In the genomic region with DNA sequence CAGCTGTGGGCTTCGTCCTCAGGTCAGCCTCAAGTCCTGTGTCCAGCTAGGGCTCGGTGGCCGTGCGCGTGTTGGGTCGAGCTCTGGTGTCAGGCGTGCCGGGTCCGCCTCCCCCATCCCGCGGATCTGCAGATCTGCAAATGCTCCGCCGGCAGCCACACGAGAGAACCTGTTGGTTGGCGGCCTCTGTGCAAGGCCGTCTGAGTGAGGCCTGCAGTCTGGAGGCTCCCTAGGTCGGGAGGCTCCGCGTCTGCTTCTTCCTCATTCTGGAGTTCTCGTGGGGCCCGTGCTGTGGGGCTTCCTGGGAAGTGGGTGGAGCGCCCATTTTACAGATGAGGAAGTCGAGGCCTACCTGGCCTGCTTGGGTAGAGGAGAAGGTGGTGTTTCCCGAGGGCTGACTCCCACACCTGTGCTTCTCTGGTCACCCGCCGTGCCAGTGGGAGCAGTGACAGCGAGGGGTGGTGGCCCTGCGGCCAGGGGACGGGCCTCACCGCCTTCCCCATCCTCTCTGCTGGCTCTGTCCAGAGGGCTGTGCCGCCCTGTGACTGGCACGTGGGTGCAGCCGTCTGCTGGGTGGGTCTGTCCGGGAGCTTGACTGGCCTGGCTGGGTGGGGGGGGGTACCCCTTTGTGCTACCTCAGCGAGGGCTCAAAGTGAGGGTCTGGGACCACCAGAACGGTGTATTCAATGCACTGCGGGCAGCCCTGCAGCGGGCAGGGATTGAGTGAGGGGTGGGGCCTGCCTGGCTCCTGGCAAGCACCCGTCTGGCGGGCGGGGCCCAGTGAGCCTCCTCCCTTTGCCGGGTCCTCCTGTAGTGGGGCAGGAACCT, we compare ENCODE assay signal across 14 cellular contexts. TPM values are rescaled to one million over a fixed set of nuclear protein-coding genes. Genes with fewer than 3 reads are reported as not detected.
DNase-seq lines count a peak whose midpoint lies in the region; TF ChIP-seq lines count a peak whose summit lies in the region.
"Had no signal": no experiment of that assay in that cellular context is flagged by ENCODE, and none has a peak within 500 bp of the region (broad histone marks: within the 10 kb centered on the region; RNA-seq: fewer than 3 reads in every experiment).

No MANE protein-coding gene starts in this region.

- no peaks in the 10 kb centered on the region for H4K20me1 ChIP-seq in OCI-LY1 (ENCODE audit: insufficient read depth, low read length)

- H3K9me3 Mint-ChIP-seq in activated CD4-positive, alpha-beta T cell treated with anti-CD3 and anti-CD28 coated beads, Interleukin-2, amount 10 ng/mL, durations not matched to agents 24 days and 14 days = no peaks in the 10 kb centered on the region
- H3K9me3 Mint-ChIP-seq: stimulated activated naive CD8-positive, alpha-beta T cell treated with anti-CD3 and anti-CD28 coated beads, Interleukin-15, Interleukin-2, amounts not matched to agents 100 ng/mL and 50 ng/mL, for 24 hours had no signal

- no peaks in the 10 kb centered on the region for H3K9me3 ChIP-seq in OCI-LY1 (ENCODE audit: low read length)
- no peaks in the 10 kb centered on the region for H3K9me3 ChIP-seq in effector memory CD4-positive, alpha-beta T cell (ENCODE audit: control insufficient read depth, low read length)
- H3K9me3 ChIP-seq: ovary had no signal

- H3K4me1 Mint-ChIP-seq in activated CD4-positive, alpha-beta T cell treated with anti-CD3 and anti-CD28 coated beads, Interleukin-2, amount 10 ng/mL, durations not matched to agents 24 days and 14 days = peaks cover 27% of the 10 kb centered on the region

- H3K4me3 ChIP-seq in OCI-LY1 (ENCODE audit: low read depth, low read length, poor library complexity, severe bottlenecking) (peak overlapping the region; percentile 76), skin epidermis (no peak overlapping the region), foreskin fibroblast (ENCODE audit: low read depth in 1 of 2, low read length in 2 of 2) (no peak overlapping the region)
- no peak overlapping the region for H3K4me3 ChIP-seq in effector memory CD4-positive, alpha-beta T cell (ENCODE audit: insufficient read depth, low read depth, low read length, poor library complexity, severe bottlenecking)
- H3K4me3 ChIP-seq: ovary had no signal

- intact Hi-C loops in activated CD4-positive, alpha-beta T cell treated with anti-CD3 and anti-CD28 coated beads, Interleukin-2, amount 10 ng/mL, durations not matched to agents 24 days and 14 days (cut with micrococcal nuclease) = no loop called here

- no peak for DNase-seq in activated CD4-positive, alpha-beta T cell treated with anti-CD3 and anti-CD28 coated beads, Interleukin-2, amount 10 ng/mL, durations not matched to agents 24 days and 14 days
- DNase-seq in activated CD4-positive, alpha-beta T cell treated with anti-CD3 and anti-CD28 coated beads, Interleukin-2, amount 50 U/mL, for 1 hour = no peak
- DNase-seq in effector memory CD4-positive, alpha-beta T cell = no peak
- no peak for DNase-seq in foreskin fibroblast
- DNase-seq in H4 (ENCODE audit: low spot score) = no peak
- no peak for DNase-seq in cerebellar cortex (ENCODE audit: low spot score)
- DNase-seq: foreskin keratinocyte, NCI-H2029 treated with DMSO at 0.1 percent for 48 hours, PC-3, T-helper 9 cell had no signal

- H3K27me3 Mint-ChIP-seq in activated CD4-positive, alpha-beta T cell treated with anti-CD3 and anti-CD28 coated beads, Interleukin-2, amount 10 ng/mL, durations not matched to agents 24 days and 14 days = no peaks in the 10 kb centered on the region
- H3K27me3 Mint-ChIP-seq: stimulated activated naive CD8-positive, alpha-beta T cell treated with anti-CD3 and anti-CD28 coated beads, Interleukin-15, Interleukin-2, amounts not matched to agents 100 ng/mL and 50 ng/mL, for 24 hours had no signal

- no peak overlapping the region for H2AFZ ChIP-seq in OCI-LY1 (ENCODE audit: low read length)

- H3K9me2 ChIP-seq in OCI-LY1 (ENCODE audit: low read depth, low read length) = no peaks in the 10 kb centered on the region

- H3K27ac ChIP-seq in OCI-LY1 (ENCODE audit: low read depth, low read length, poor library complexity, severe bottlenecking) = peak overlapping the region; percentile 84
- H3K27ac ChIP-seq in effector memory CD4-positive, alpha-beta T cell (ENCODE audit: insufficient read depth, low read length, poor library complexity, severe bottlenecking) = peak overlapping the region; percentile 99
- H3K27ac ChIP-seq in skin epidermis = peak overlapping the region in 13 of 21 experiments; percentile 39 to 99 (median 93)
- H3K27ac ChIP-seq: foreskin keratinocyte, ovary had no signal

- peak overlapping the region; percentile 49 for H3K4me3 Mint-ChIP-seq in activated CD4-positive, alpha-beta T cell treated with anti-CD3 and anti-CD28 coated beads, Interleukin-2, amount 10 ng/mL, durations not matched to agents 24 days and 14 days

- peaks cover 48% of the 10 kb centered on the region for H3K79me2 ChIP-seq in OCI-LY1 (ENCODE audit: insufficient read depth, low read length)

- peak overlapping the region; percentile 70 for H3K9ac ChIP-seq in OCI-LY1 (ENCODE audit: low read length)

- TF ChIP-seq CTCF in OCI-LY1 (IDR thresholded peaks at IDR 0.05; ENCODE audit: low read length) (no peak), foreskin fibroblast (IDR thresholded peaks at IDR 0.05; ENCODE audit: low read depth, low read length) (no peak)

- H3K36me3 Mint-ChIP-seq in activated CD4-positive, alpha-beta T cell treated with anti-CD3 and anti-CD28 coated beads, Interleukin-2, amount 10 ng/mL, durations not matched to agents 24 days and 14 days (ENCODE audit: low read depth) = peaks cover 14% of the 10 kb centered on the region

- no peaks in the 10 kb centered on the region for H3K27me3 ChIP-seq in OCI-LY1 (ENCODE audit: insufficient read depth, low read length)
- no peaks in the 10 kb centered on the region for H3K27me3 ChIP-seq in effector memory CD4-positive, alpha-beta T cell (replicated peaks; ENCODE audit: control insufficient read depth, insufficient read depth, low read length, poor library complexity, severe bottlenecking)
- H3K27me3 ChIP-seq: foreskin keratinocyte, ovary had no signal

- H3K36me3 ChIP-seq in OCI-LY1 (ENCODE audit: insufficient read depth, low read length) = peaks cover 12% of the 10 kb centered on the region; the same call in 1 of the 2 replicates
- H3K36me3 ChIP-seq in effector memory CD4-positive, alpha-beta T cell (ENCODE audit: control insufficient read depth, insufficient read depth, low read length) = no peaks in the 10 kb centered on the region
- H3K36me3 ChIP-seq: ovary had no signal

- peak overlapping the region; percentile 87 for H3K4me2 ChIP-seq in OCI-LY1 (ENCODE audit: low read length)

- H3F3A ChIP-seq in OCI-LY1 (ENCODE audit: insufficient read depth, low read length) = peaks cover 4% of the 10 kb centered on the region; the same call in 1 of the 2 replicates

- H3K4me1 ChIP-seq in OCI-LY1 (ENCODE audit: insufficient read depth, low read length, severe bottlenecking) = peaks cover 34% of the 10 kb centered on the region
- H3K4me1 ChIP-seq in effector memory CD4-positive, alpha-beta T cell (ENCODE audit: control insufficient read depth, insufficient read depth, low read length, poor library complexity, severe bottlenecking) = peaks cover 43% of the 10 kb centered on the region

- H3K27ac Mint-ChIP-seq in activated CD4-positive, alpha-beta T cell treated with anti-CD3 and anti-CD28 coated beads, Interleukin-2, amount 10 ng/mL, durations not matched to agents 24 days and 14 days = no peak overlapping the region

RNA-seq across cellular contexts. Expression of a gene that starts 3.3 kb away (rescaled TPM):
- total RNA-seq in activated CD4-positive, alpha-beta T cell treated with anti-CD3 and anti-CD28 coated beads, Interleukin-2, amount 10 ng/mL, durations not matched to agents 24 days and 14 days = 91.7 and 92.8 TPM in 2 replicates
- total RNA-seq in H4 (2014; rRNA removed; shearing (Covaris generic)) = 23.2 and 36.6 TPM in 2 replicates

RNA-seq across cellular contexts. Expression of a gene that starts 39.1 kb away (rescaled TPM):
- 8.8 and 10.6 TPM in 2 replicates for total RNA-seq in activated CD4-positive, alpha-beta T cell treated with anti-CD3 and anti-CD28 coated beads, Interleukin-2, amount 10 ng/mL, durations not matched to agents 24 days and 14 days
- total RNA-seq in H4 (2014; rRNA removed; shearing (Covaris generic)) = 0.93 and 1.0 TPM in 2 replicates

RNA-seq across cellular contexts. Expression of a gene that starts 39.1 kb away (rescaled TPM):
- total RNA-seq in activated CD4-positive, alpha-beta T cell treated with anti-CD3 and anti-CD28 coated beads, Interleukin-2, amount 10 ng/mL, durations not matched to agents 24 days and 14 days = 39.2 and 42.4 TPM in 2 replicates
- total RNA-seq in H4 (2014; rRNA removed; shearing (Covaris generic)) = 66.3 and 68.3 TPM in 2 replicates

RNA-seq across cellular contexts. Expression of a gene that starts 59.0 kb away (rescaled TPM):
- total RNA-seq in activated CD4-positive, alpha-beta T cell treated with anti-CD3 and anti-CD28 coated beads, Interleukin-2, amount 10 ng/mL, durations not matched to agents 24 days and 14 days = 104 and 107 TPM in 2 replicates
- 20.2 and 40.6 TPM in 2 replicates for total RNA-seq in H4 (2014; rRNA removed; shearing (Covaris generic))
